ENCODE assay signal across 1 cellular context in genomic region chr14:49879683-49880204, GRCh38.
TF ChIP-seq lines count a peak whose summit lies in the region.

No MANE protein-coding gene starts in this region.

TF ChIP-seq in HEK293, 187 proteins besides CTCF, POLR2A, EP300 and RAD21 (continued from another document):
- TF ChIP-seq PRDM4 (tag by site-specific recombination; IDR thresholded peaks at IDR 0.05) (no peak), ZNF777 (tag by site-specific recombination; IDR thresholded peaks at IDR 0.05; ENCODE audit: borderline replicate concordance) (no peak), GLIS1 (tag by site-specific recombination; IDR thresholded peaks at IDR 0.05) (peak; percentile 59), ZFP3 (tag by site-specific recombination; IDR thresholded peaks at IDR 0.05; ENCODE audit: low read depth) (peak; percentile 86), ZNF837 (tag by site-specific recombination; IDR thresholded peaks at IDR 0.05) (no peak), ZBTB1 (tag by site-specific recombination; IDR thresholded peaks at IDR 0.05) (no peak), ZFP69B (tag by site-specific recombination; IDR thresholded peaks at IDR 0.05) (no peak), ZNF501 (tag by site-specific recombination; IDR thresholded peaks at IDR 0.05) (peak; percentile 55; the same call in 1 of the 2 replicates), YY2 (tag by site-specific recombination; IDR thresholded peaks at IDR 0.05) (no peak), HOXC10 (CRISPR knock-in tag; IDR thresholded peaks at IDR 0.05) (no peak), EGR2 (tag by site-specific recombination; IDR thresholded peaks at IDR 0.05; ENCODE audit: low read depth) (0 out of 2 replicates have a peak, but pooled peaks have one; percentile 16), WT1 (tag by site-specific recombination; IDR thresholded peaks at IDR 0.05) (peak; percentile 20; the same call in 1 of the 2 replicates), MZF1 (tag by site-specific recombination; IDR thresholded peaks at IDR 0.05; ENCODE audit: borderline replicate concordance) (peak; percentile 60; the same call in 1 of the 2 replicates), KLF7 (tag by site-specific recombination; IDR thresholded peaks at IDR 0.05; ENCODE audit: borderline replicate concordance) (no peak), ZIC2 (tag by site-specific recombination; IDR thresholded peaks at IDR 0.05) (peak; percentile 33), ZNF394 (tag by site-specific recombination; IDR thresholded peaks at IDR 0.05; ENCODE audit: borderline replicate concordance) (no peak), ZNF2 (tag by site-specific recombination; IDR thresholded peaks at IDR 0.05) (no peak; the same call in 1 of the 2 replicates), KLF17 (tag by site-specific recombination; IDR thresholded peaks at IDR 0.05) (no peak), ZNF221 (tag by site-specific recombination; IDR thresholded peaks at IDR 0.05; ENCODE audit: borderline replicate concordance) (no peak), ELK4 (IDR thresholded peaks at IDR 0.05; ENCODE audit: borderline replicate concordance, low read depth, low read length) (no peak), HOXA7 (CRISPR knock-in tag; IDR thresholded peaks at IDR 0.05; ENCODE audit: borderline replicate concordance) (no peak), ZNF10 (tag by site-specific recombination; IDR thresholded peaks at IDR 0.05) (peak; percentile 67; the same call in 1 of the 2 replicates), ZNF37A (tag by site-specific recombination; IDR thresholded peaks at IDR 0.05) (no peak), ZNF654 (tag by site-specific recombination; IDR thresholded peaks at IDR 0.05; ENCODE audit: low read depth) (peak; percentile 32; the same call in 1 of the 2 replicates)
- TF ChIP-seq, protein P1, sequence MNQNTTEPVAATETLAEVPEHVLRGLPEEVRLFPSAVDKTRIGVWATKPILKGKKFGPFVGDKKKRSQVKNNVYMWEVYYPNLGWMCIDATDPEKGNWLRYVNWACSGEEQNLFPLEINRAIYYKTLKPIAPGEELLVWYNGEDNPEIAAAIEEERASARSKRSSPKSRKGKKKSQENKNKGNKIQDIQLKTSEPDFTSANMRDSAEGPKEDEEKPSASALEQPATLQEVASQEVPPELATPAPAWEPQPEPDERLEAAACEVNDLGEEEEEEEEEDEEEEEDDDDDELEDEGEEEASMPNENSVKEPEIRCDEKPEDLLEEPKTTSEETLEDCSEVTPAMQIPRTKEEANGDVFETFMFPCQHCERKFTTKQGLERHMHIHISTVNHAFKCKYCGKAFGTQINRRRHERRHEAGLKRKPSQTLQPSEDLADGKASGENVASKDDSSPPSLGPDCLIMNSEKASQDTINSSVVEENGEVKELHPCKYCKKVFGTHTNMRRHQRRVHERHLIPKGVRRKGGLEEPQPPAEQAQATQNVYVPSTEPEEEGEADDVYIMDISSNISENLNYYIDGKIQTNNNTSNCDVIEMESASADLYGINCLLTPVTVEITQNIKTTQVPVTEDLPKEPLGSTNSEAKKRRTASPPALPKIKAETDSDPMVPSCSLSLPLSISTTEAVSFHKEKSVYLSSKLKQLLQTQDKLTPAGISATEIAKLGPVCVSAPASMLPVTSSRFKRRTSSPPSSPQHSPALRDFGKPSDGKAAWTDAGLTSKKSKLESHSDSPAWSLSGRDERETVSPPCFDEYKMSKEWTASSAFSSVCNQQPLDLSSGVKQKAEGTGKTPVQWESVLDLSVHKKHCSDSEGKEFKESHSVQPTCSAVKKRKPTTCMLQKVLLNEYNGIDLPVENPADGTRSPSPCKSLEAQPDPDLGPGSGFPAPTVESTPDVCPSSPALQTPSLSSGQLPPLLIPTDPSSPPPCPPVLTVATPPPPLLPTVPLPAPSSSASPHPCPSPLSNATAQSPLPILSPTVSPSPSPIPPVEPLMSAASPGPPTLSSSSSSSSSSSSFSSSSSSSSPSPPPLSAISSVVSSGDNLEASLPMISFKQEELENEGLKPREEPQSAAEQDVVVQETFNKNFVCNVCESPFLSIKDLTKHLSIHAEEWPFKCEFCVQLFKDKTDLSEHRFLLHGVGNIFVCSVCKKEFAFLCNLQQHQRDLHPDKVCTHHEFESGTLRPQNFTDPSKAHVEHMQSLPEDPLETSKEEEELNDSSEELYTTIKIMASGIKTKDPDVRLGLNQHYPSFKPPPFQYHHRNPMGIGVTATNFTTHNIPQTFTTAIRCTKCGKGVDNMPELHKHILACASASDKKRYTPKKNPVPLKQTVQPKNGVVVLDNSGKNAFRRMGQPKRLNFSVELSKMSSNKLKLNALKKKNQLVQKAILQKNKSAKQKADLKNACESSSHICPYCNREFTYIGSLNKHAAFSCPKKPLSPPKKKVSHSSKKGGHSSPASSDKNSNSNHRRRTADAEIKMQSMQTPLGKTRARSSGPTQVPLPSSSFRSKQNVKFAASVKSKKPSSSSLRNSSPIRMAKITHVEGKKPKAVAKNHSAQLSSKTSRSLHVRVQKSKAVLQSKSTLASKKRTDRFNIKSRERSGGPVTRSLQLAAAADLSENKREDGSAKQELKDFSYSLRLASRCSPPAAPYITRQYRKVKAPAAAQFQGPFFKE (tag by site-specific recombination; IDR thresholded peaks at IDR 0.05; ENCODE audit: borderline replicate concordance) = no peak
- TF ChIP-seq, protein P2, sequence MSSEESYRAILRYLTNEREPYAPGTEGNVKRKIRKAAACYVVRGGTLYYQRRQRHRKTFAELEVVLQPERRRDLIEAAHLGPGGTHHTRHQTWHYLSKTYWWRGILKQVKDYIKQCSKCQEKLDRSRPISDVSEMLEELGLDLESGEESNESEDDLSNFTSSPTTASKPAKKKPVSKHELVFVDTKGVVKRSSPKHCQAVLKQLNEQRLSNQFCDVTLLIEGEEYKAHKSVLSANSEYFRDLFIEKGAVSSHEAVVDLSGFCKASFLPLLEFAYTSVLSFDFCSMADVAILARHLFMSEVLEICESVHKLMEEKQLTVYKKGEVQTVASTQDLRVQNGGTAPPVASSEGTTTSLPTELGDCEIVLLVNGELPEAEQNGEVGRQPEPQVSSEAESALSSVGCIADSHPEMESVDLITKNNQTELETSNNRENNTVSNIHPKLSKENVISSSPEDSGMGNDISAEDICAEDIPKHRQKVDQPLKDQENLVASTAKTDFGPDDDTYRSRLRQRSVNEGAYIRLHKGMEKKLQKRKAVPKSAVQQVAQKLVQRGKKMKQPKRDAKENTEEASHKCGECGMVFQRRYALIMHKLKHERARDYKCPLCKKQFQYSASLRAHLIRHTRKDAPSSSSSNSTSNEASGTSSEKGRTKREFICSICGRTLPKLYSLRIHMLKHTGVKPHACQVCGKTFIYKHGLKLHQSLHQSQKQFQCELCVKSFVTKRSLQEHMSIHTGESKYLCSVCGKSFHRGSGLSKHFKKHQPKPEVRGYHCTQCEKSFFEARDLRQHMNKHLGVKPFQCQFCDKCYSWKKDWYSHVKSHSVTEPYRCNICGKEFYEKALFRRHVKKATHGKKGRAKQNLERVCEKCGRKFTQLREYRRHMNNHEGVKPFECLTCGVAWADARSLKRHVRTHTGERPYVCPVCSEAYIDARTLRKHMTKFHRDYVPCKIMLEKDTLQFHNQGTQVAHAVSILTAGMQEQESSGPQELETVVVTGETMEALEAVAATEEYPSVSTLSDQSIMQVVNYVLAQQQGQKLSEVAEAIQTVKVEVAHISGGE (tag by site-specific recombination; conservative IDR thresholded peaks at IDR 0.05; ENCODE audit: low read depth) = no peak
- TF ChIP-seq, protein P3, sequence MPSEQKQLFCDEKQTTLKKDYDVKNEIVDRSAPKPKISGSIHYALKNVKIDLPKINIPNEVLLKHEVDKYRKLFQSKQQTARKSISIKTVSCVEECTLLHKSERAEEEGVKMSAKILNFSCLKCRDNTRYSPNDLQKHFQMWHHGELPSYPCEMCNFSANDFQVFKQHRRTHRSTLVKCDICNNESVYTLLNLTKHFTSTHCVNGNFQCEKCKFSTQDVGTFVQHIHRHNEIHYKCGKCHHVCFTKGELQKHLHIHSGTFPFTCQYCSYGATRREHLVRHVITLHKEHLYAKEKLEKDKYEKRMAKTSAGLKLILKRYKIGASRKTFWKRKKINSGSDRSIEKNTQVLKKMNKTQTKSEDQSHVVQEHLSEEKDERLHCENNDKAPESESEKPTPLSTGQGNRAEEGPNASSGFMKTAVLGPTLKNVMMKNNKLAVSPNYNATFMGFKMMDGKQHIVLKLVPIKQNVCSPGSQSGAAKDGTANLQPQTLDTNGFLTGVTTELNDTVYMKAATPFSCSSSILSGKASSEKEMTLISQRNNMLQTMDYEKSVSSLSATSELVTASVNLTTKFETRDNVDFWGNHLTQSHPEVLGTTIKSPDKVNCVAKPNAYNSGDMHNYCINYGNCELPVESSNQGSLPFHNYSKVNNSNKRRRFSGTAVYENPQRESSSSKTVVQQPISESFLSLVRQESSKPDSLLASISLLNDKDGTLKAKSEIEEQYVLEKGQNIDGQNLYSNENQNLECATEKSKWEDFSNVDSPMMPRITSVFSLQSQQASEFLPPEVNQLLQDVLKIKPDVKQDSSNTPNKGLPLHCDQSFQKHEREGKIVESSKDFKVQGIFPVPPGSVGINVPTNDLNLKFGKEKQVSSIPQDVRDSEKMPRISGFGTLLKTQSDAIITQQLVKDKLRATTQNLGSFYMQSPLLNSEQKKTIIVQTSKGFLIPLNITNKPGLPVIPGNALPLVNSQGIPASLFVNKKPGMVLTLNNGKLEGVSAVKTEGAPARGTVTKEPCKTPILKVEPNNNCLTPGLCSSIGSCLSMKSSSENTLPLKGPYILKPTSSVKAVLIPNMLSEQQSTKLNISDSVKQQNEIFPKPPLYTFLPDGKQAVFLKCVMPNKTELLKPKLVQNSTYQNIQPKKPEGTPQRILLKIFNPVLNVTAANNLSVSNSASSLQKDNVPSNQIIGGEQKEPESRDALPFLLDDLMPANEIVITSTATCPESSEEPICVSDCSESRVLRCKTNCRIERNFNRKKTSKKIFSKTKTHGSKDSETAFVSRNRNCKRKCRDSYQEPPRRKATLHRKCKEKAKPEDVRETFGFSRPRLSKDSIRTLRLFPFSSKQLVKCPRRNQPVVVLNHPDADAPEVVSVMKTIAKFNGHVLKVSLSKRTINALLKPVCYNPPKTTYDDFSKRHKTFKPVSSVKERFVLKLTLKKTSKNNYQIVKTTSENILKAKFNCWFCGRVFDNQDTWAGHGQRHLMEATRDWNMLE (tag by site-specific recombination; conservative IDR thresholded peaks at IDR 0.05; ENCODE audit: low read depth) = no peak
- TF ChIP-seq, protein P4, sequence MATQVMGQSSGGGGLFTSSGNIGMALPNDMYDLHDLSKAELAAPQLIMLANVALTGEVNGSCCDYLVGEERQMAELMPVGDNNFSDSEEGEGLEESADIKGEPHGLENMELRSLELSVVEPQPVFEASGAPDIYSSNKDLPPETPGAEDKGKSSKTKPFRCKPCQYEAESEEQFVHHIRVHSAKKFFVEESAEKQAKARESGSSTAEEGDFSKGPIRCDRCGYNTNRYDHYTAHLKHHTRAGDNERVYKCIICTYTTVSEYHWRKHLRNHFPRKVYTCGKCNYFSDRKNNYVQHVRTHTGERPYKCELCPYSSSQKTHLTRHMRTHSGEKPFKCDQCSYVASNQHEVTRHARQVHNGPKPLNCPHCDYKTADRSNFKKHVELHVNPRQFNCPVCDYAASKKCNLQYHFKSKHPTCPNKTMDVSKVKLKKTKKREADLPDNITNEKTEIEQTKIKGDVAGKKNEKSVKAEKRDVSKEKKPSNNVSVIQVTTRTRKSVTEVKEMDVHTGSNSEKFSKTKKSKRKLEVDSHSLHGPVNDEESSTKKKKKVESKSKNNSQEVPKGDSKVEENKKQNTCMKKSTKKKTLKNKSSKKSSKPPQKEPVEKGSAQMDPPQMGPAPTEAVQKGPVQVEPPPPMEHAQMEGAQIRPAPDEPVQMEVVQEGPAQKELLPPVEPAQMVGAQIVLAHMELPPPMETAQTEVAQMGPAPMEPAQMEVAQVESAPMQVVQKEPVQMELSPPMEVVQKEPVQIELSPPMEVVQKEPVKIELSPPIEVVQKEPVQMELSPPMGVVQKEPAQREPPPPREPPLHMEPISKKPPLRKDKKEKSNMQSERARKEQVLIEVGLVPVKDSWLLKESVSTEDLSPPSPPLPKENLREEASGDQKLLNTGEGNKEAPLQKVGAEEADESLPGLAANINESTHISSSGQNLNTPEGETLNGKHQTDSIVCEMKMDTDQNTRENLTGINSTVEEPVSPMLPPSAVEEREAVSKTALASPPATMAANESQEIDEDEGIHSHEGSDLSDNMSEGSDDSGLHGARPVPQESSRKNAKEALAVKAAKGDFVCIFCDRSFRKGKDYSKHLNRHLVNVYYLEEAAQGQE (tag by site-specific recombination; IDR thresholded peaks at IDR 0.05) = no peak
